Comparison of ENCODE assay signal across 8 cellular contexts in the genomic region with DNA sequence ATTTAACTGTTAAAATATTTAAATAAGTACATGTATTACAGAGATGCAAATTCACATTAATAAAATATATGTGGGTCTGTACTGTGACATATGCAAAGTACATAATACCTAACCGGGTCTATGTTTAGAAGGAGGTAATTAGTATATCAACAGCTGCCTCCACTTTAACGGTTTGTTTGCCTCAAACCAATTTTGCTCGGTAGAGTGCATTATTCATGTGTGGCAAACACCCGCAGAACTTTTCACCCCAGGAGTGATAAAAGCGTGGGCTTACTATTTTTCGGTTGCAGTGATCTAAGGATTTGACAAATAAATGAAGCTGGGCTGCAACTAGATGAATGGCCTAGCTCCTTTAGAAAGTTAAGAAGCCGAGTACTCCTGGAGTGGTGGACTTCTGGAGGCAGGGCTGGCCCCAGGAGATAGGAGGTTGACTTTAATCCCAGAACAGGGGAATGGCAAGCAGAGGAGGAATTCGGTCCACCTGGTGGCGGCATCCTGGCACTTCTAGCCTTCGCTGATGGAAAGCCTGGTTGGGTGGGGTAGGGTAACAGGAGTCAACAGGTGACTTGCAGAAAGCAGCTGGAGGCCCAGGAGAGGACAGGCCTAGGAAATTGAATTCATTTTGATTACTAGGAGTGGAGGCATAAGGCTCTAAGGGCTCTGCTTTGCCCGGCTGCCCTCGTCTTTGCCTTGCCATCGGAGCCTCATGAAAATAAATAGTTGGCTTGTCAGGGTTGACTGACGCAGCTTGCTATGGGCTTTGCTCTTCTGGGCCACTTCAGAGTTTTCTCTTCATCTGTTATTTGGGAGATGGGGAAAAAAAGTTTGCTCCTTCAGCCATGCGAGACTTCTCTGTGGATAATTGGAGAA. TPM values are rescaled to one million over a fixed set of nuclear protein-coding genes. Genes with fewer than 3 reads are reported as not detected.
DNase-seq lines count a peak whose midpoint lies in the region; ATAC-seq and TF ChIP-seq lines count a peak whose summit lies in the region.

No MANE protein-coding gene starts in this region.

- peak in 2 of 7 experiments; percentile 27 to 35 for TF ChIP-seq CTCF in body of pancreas (IDR thresholded peaks at IDR 0.05)
- TF ChIP-seq CTCF in mucosa of descending colon (IDR thresholded peaks at IDR 0.05): peak; percentile 12

- H3K9me3 ChIP-seq in BLaER1 (no peaks in the 10 kb centered on the region), body of pancreas (no peaks in the 10 kb centered on the region), mucosa of descending colon (no peaks in the 10 kb centered on the region)

- DNase-seq in NCI-H2107 treated with DMSO at 0.1 percent for 48 hours (lab: John Stamatoyannopoulos, UW; ENCODE audit: unreplicated experiment) (peak; percentile 86), body of pancreas (peak; percentile 24 to 40 (median 36)), mucosa of descending colon (peak; percentile 73 to 80 (median 77)), globus pallidus (ENCODE audit: low spot score) (no peak)

- no peak overlapping the region for H3K9ac ChIP-seq in BLaER1

- H3K4me1 ChIP-seq in BLaER1: peaks cover 68% of the 10 kb centered on the region
- H3K4me1 ChIP-seq in body of pancreas: peaks cover 32% of the 10 kb centered on the region
- peaks cover 29% of the 10 kb centered on the region for H3K4me1 ChIP-seq in mucosa of descending colon (ENCODE audit: low read depth)

- intact Hi-C loops in body of pancreas (cut with DNase I): no loop called here
- intact Hi-C loops in mucosa of descending colon (cut with DNase I, micrococcal nuclease): loop anchor here (10.0 kb wide), 3 partner anchors 99 to 551 kb away; no protein-coding TSS in a partner anchor

- ATAC-seq in GM19452 (IDR thresholded peaks at IDR 0.05; ENCODE audit: unreplicated experiment) (peak; percentile 31), body of pancreas (no peak), mucosa of descending colon (peak; percentile 59), HG02970 (IDR thresholded peaks at IDR 0.05; ENCODE audit: low FRiP score, unreplicated experiment) (no peak), GM21717 (IDR thresholded peaks at IDR 0.05; ENCODE audit: unreplicated experiment) (no peak)

- H3K4me3 ChIP-seq in BLaER1: no peak overlapping the region
- H3K4me3 ChIP-seq in body of pancreas: no peak overlapping the region
- no peak overlapping the region for H3K4me3 ChIP-seq in mucosa of descending colon

- peak overlapping the region; percentile 12; the same call in 1 of the 2 replicates for H3K4me2 ChIP-seq in BLaER1

- H3K36me3 ChIP-seq in BLaER1 (no peaks in the 10 kb centered on the region), body of pancreas (replicated peaks in 1 of 2; ENCODE audit: insufficient read depth in 1 of 2, low read depth in 2 of 2) (no peaks in the 10 kb centered on the region), mucosa of descending colon (ENCODE audit: low read depth) (no peaks in the 10 kb centered on the region)

- 61 to 69% methylated on average over 15 of the region's 15 CpGs for WGBS in body of pancreas, 2 donors

- no peak overlapping the region for H3K27ac ChIP-seq in BLaER1
- H3K27ac ChIP-seq in body of pancreas: peak overlapping the region in 1 of 4 donors; percentile 27

- TF ChIP-seq POLR2A in body of pancreas (IDR thresholded peaks at IDR 0.05): no peak

- H3K27me3 ChIP-seq in BLaER1: peaks cover 18% of the 10 kb centered on the region
- no peaks in the 10 kb centered on the region for H3K27me3 ChIP-seq in body of pancreas

- H4K20me1 ChIP-seq in BLaER1: peaks cover 44% of the 10 kb centered on the region

RNA-seq across cellular contexts. Expression of a gene that starts 2.4 kb away (rescaled TPM):
- total RNA-seq in body of pancreas (10 to 100 TPM in 1 of 2 donors, 1 to 10 TPM in 1; 5.7 to 12.9 TPM), mucosa of descending colon (10 to 100 TPM; 13.4 to 23.8 (median 14.3) TPM)

Comparison
In these comparisons a context has a peak if more than half of its experiments do, and no peak if none do; other contexts are left out.
1. ATAC-seq: peak in GM19452 (single experiment) and mucosa of descending colon (single experiment); none in body of pancreas (single experiment), HG02970 (single experiment) and GM21717 (single experiment).